Comparison of ENCODE assay signal across 17 cellular contexts in the genomic region with DNA sequence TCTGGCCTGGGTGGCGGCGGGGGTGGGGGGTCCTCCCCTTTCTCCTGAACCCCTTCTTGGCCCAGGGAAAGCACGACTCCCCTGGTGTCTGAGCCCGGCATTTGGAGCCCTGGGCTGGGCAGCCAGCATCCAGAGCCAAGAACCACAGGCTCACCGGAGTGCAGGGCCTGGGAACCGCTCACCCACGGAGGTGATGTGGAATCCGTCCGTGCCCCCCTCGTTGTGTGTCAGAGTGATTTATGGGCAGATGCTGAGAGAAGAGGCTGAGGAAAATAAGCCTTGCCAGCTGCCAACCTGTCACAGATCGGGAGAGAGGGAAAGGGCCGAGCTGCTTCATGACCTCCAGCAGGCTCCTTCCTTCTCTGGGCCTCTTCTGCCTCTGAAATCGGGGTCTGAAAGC.
"Had no signal": no experiment of that assay in that cellular context is flagged by ENCODE, and none has a peak within 500 bp of the region (broad histone marks: within the 10 kb centered on the region; RNA-seq: fewer than 3 reads in every experiment).

No MANE protein-coding gene starts in this region.

- H3K9me3 Mint-ChIP-seq: activated naive CD8-positive, alpha-beta T cell treated with anti-CD3 and anti-CD28 coated beads, Interleukin-2, amount 50 U/mL, for 24 hours; natural killer cell had no signal

- ATAC-seq: activated naive CD8-positive, alpha-beta T cell treated with anti-CD3 and anti-CD28 coated beads, Interleukin-2, amount 50 U/mL, for 24 hours; natural killer cell; stimulated activated naive CD8-positive, alpha-beta T cell treated with anti-CD3 and anti-CD28 coated beads, Interleukin-15, Interleukin-2, amounts not matched to agents 100 U/mL and 50 U/mL, for 24 hours had no signal

- DNase-seq: activated CD4-positive, CD25-positive, alpha-beta regulatory T cell treated with anti-CD3 and anti-CD28 coated beads, Interleukin-2, amount 50 U/mL, for 72 hours; activated naive CD4-positive, alpha-beta T cell treated with Interleukin-2 at 50 U/mL for 16 hours; activated naive CD8-positive, alpha-beta T cell treated with anti-CD3 and anti-CD28 coated beads, Interleukin-2, amount 50 U/mL, for 24 hours; aorta; cerebellar nuclear complex; effector CD8-positive, alpha-beta T cell; foreskin fibroblast; glutamatergic neuron; hypothalamus; kidney; mesendoderm; natural killer cell; nucleus accumbens; posterior cingulate gyrus; stimulated activated CD4-positive, alpha-beta T cell treated with anti-CD3 and anti-CD28 coated beads, Interleukin-4, amount 100 ng/mL, for 24 hours; stimulated activated naive CD8-positive, alpha-beta T cell treated with anti-CD3 and anti-CD28 coated beads, Interleukin-15, Interleukin-2, amounts not matched to agents 100 U/mL and 50 U/mL, for 24 hours; transverse colon had no signal

- H3K4me3 Mint-ChIP-seq: activated naive CD8-positive, alpha-beta T cell treated with anti-CD3 and anti-CD28 coated beads, Interleukin-2, amount 50 U/mL, for 24 hours; natural killer cell had no signal

- H3K27ac Mint-ChIP-seq: activated naive CD8-positive, alpha-beta T cell treated with anti-CD3 and anti-CD28 coated beads, Interleukin-2, amount 50 U/mL, for 24 hours; natural killer cell had no signal

- H3K4me1 Mint-ChIP-seq: activated naive CD8-positive, alpha-beta T cell treated with anti-CD3 and anti-CD28 coated beads, Interleukin-2, amount 50 U/mL, for 24 hours had no signal

- H3K36me3 Mint-ChIP-seq: natural killer cell had no signal
